ENCODE assay signal across 10 cellular contexts in the genomic region with DNA sequence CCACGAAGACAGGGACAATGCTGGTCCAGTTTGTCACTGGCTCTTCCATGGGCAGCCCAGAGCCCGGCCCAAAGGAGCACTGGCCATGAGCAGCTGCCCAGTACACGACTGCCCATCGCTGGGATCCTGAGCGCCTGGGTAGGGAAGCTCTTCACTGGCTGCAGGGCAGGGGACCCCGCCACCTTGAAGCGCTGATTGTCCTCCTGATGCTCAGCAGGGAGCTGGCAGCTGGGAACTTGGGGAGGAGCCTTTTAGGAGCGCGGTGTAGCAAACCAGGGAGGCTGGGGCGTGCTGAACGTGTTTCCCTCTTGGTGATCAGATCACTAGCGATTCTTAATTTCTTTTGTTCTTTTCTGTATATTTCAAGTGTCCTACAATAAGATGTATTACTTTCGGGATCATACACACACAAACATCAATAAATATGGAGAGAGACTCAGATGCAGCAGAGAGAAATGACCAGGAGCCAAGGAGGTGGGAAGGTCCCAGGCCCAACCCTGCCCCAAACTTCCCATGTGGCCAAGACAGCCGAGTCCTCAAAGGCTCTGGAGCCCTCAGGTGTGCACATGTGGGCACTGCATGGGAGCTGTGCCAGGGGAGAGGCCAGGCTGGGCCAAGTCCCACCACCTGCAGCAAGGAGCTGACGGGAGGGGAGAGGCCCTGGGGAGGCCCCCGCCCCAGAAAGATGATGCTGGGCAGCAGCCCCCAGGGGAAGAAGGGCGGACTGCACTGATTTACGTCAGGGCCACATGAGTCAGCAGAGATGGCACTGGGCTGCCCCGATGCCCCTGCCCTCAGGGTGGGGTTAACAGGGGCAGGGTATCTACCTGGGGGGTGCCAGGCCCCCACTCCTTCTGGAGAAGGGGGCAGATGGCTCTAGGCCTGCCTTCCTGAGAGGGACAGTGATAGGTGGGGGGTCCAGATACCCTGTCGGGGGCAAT. TPM values are rescaled to one million over a fixed set of nuclear protein-coding genes. Genes with fewer than 3 reads are reported as not detected.
DNase-seq lines count a peak whose midpoint lies in the region; ATAC-seq and TF ChIP-seq lines count a peak whose summit lies in the region.
"Had no signal": no experiment of that assay in that cellular context is flagged by ENCODE, and none has a peak within 500 bp of the region (broad histone marks: within the 10 kb centered on the region; RNA-seq: fewer than 3 reads in every experiment).

No MANE protein-coding gene starts in this region.

- DNase-seq in CD4-positive, CD25-positive, alpha-beta regulatory T cell = no peak
- DNase-seq in RPMI8226 = peak; percentile 66
- DNase-seq in T-helper 9 cell = no peak
- DNase-seq in right cardiac atrium = no peak
- DNase-seq in activated effector memory CD4-positive, alpha-beta T cell treated with anti-CD3 and anti-CD28 coated beads, Interleukin-2, amount 50 U/mL, for 16 hours = no peak
- DNase-seq in mesenteric fat pad (ENCODE audit: low spot score) = no peak

- H3K4me3 Mint-ChIP-seq in CD4-positive, CD25-positive, alpha-beta regulatory T cell = peak overlapping the region in 3 of 4 donors; percentile 8 to 56 (median 43)

- H3K36me3 ChIP-seq in CD4-positive, CD25-positive, alpha-beta regulatory T cell (ENCODE audit: control insufficient read depth, insufficient read depth, low read length) = no peaks in the 10 kb centered on the region
- H3K36me3 ChIP-seq in iPS-18a (ENCODE audit: control insufficient read depth, low read depth, low read length) = no peaks in the 10 kb centered on the region
- H3K36me3 ChIP-seq: cardiac muscle cell had no signal

- H3K9me3 Mint-ChIP-seq in CD4-positive, CD25-positive, alpha-beta regulatory T cell = no peaks in the 10 kb centered on the region

- H3K27me3 ChIP-seq in CD4-positive, CD25-positive, alpha-beta regulatory T cell (ENCODE audit: control insufficient read depth, insufficient read depth, low read length) = peaks cover 8% of the 10 kb centered on the region
- H3K27me3 ChIP-seq in iPS-18a (ENCODE audit: control insufficient read depth, insufficient read depth, low read length) (peaks cover 28% of the 10 kb centered on the region), right cardiac atrium (ENCODE audit: control insufficient read depth, insufficient read depth) (no peaks in the 10 kb centered on the region)

- peak; percentile 34 for TF ChIP-seq CTCF in GM12873 (IDR thresholded peaks at IDR 0.05; ENCODE audit: insufficient read depth, low read depth, low read length, missing control alignments)

- intact Hi-C loops in right cardiac atrium (cut with DNase I) = no loop called here

- ATAC-seq in CD4-positive, CD25-positive, alpha-beta regulatory T cell (ENCODE audit: low read depth in 2 of 2) = no peak
- ATAC-seq in right cardiac atrium = no peak

- H3K36me3 Mint-ChIP-seq in CD4-positive, CD25-positive, alpha-beta regulatory T cell = no peaks in the 10 kb centered on the region

- H3K9me3 ChIP-seq in CD4-positive, CD25-positive, alpha-beta regulatory T cell (ENCODE audit: control insufficient read depth in 2 of 2, low read length in 2 of 2) = no peaks in the 10 kb centered on the region
- H3K9me3 ChIP-seq in iPS-18a (ENCODE audit: control insufficient read depth, low read depth, low read length) (peaks cover 8% of the 10 kb centered on the region), right cardiac atrium (ENCODE audit: control insufficient read depth, low read length) (no peaks in the 10 kb centered on the region)

- H3K9ac ChIP-seq in iPS-18a (ENCODE audit: low read length) = no peak overlapping the region

- no peak overlapping the region for H3K4me3 ChIP-seq in CD4-positive, CD25-positive, alpha-beta regulatory T cell (ENCODE audit: low read depth, low read length)
- H3K4me3 ChIP-seq in iPS-18a (ENCODE audit: low read length) (peak overlapping the region; percentile 39), right cardiac atrium (ENCODE audit: low read length) (no peak overlapping the region)
- H3K4me3 ChIP-seq: cardiac muscle cell had no signal

- H3K4me1 ChIP-seq in CD4-positive, CD25-positive, alpha-beta regulatory T cell (ENCODE audit: control insufficient read depth, insufficient read depth, low read length, poor library complexity, severe bottlenecking) = peaks cover 9% of the 10 kb centered on the region
- H3K4me1 ChIP-seq in iPS-18a (ENCODE audit: control insufficient read depth, low read depth, low read length) (peaks cover 18% of the 10 kb centered on the region), right cardiac atrium (ENCODE audit: control insufficient read depth, insufficient read depth, low read length) (no peaks in the 10 kb centered on the region)

- WGBS in right cardiac atrium = 56% methylated on average over 19 of the region's 20 CpGs

- H3K4me1 Mint-ChIP-seq in CD4-positive, CD25-positive, alpha-beta regulatory T cell = peaks cover 0 to 5% (median 0%) of the 10 kb centered on the region in 4 donors

- no peak overlapping the region for H3K27ac ChIP-seq in CD4-positive, CD25-positive, alpha-beta regulatory T cell (ENCODE audit: insufficient read depth, low read length, poor library complexity, severe bottlenecking)
- H3K27ac ChIP-seq in iPS-18a (ENCODE audit: low read length) (no peak overlapping the region), right cardiac atrium (ENCODE audit: low read length) (no peak overlapping the region)
- H3K27ac ChIP-seq: cardiac muscle cell had no signal

- peaks cover 38% of the 10 kb centered on the region for H3K27me3 Mint-ChIP-seq in CD4-positive, CD25-positive, alpha-beta regulatory T cell

- H3K27ac Mint-ChIP-seq in CD4-positive, CD25-positive, alpha-beta regulatory T cell = no peak overlapping the region

RNA-seq across cellular contexts. Expression of a gene that starts 1.6 kb away (rescaled TPM):
- 2.1 TPM for total RNA-seq in CD4-positive, CD25-positive, alpha-beta regulatory T cell
- polyA plus RNA-seq in CD4-positive, CD25-positive, alpha-beta regulatory T cell = under 1 TPM in 1 of 4 donors, not detected in 3; 0.67 TPM
- total RNA-seq in right cardiac atrium (10 to 100 TPM in 1 of 4 donors, 1 to 10 TPM in 3; 8.3 to 14.1 (median 9.3) TPM), mesenteric fat pad (2.4 TPM)
- 7.3 TPM for polyA plus RNA-seq in right cardiac atrium

RNA-seq across cellular contexts. Expression of a gene that starts 20.1 kb away (rescaled TPM):
- total RNA-seq in CD4-positive, CD25-positive, alpha-beta regulatory T cell = not detected
- not detected for polyA plus RNA-seq in CD4-positive, CD25-positive, alpha-beta regulatory T cell
- total RNA-seq in right cardiac atrium (1 to 10 TPM; 1.6 to 3.7 (median 2.5) TPM), mesenteric fat pad (7.2 TPM)
- 4.1 TPM for polyA plus RNA-seq in right cardiac atrium
- total RNA-seq: cardiac muscle cell; T-helper 1 cell treated with Interleukin-12 subunit alpha and Interleukin-12 subunit beta and Interleukin-4 antibody, amounts not matched to agents 30 ng/mL and 1 ng/mL, for 36 hours had no signal

RNA-seq across cellular contexts. Expression of a gene that starts 41.7 kb away (rescaled TPM):
- total RNA-seq in CD4-positive, CD25-positive, alpha-beta regulatory T cell = 459 TPM
- polyA plus RNA-seq in CD4-positive, CD25-positive, alpha-beta regulatory T cell = 10 to 100 TPM; 73.5 to 89.9 (median 80.2) TPM
- total RNA-seq in right cardiac atrium = 10 to 100 TPM; 13.4 to 22.9 (median 14.9) TPM
- polyA plus RNA-seq in right cardiac atrium = 20.5 TPM
- total RNA-seq in mesenteric fat pad = 43.0 TPM

RNA-seq across cellular contexts. Expression of a gene that starts 50.4 kb away (rescaled TPM):
- total RNA-seq in CD4-positive, CD25-positive, alpha-beta regulatory T cell = 70.0 TPM
- polyA plus RNA-seq in CD4-positive, CD25-positive, alpha-beta regulatory T cell = 10 to 100 TPM; 72.4 to 99.8 (median 82.3) TPM
- total RNA-seq in right cardiac atrium (10 to 100 TPM; 61.1 to 75.5 (median 66.2) TPM), mesenteric fat pad (118 TPM)
- polyA plus RNA-seq in right cardiac atrium = 108 TPM

RNA-seq across cellular contexts. Expression of a gene that starts 54.1 kb away (rescaled TPM):
- total RNA-seq in CD4-positive, CD25-positive, alpha-beta regulatory T cell = 4.9 TPM
- polyA plus RNA-seq in CD4-positive, CD25-positive, alpha-beta regulatory T cell = not detected
- total RNA-seq in right cardiac atrium = 1 to 10 TPM; 3.6 to 6.9 (median 5.4) TPM
- 4.1 TPM for polyA plus RNA-seq in right cardiac atrium
- 2.5 TPM for total RNA-seq in mesenteric fat pad

Comparison
In these comparisons a context has a peak if more than half of its experiments do, and no peak if none do; other contexts are left out.
1. RNA of a gene that starts 41.7 kb away (total RNA-seq): 459 TPM in CD4-positive, CD25-positive, alpha-beta regulatory T cell (single experiment); 43.0 TPM in mesenteric fat pad (single experiment) and 13.4 to 22.9 TPM in right cardiac atrium; every median in the first group is over 10 times any median in the second.